Comparison of ENCODE assay signal across 1 cellular context in genomic region chr5:151157426-151158286, GRCh38.
TF ChIP-seq lines count a peak whose summit lies in the region.

Gene ANXA6 (minus strand): TSS chr5:151157779. CDS start chr5:151147901, 9,878 bp downstream.

TF ChIP-seq in HepG2, 621 proteins besides CTCF, POLR2A, EP300 and RAD21 (continued from another document and continues in another):
- TF ChIP-seq MLX (CRISPR knock-in tag; IDR thresholded peaks at IDR 0.05) (no peak), ZFYVE20 (CRISPR knock-in tag; IDR thresholded peaks at IDR 0.05; ENCODE audit: borderline replicate concordance, low read depth) (no peak), ZNF709 (CRISPR knock-in tag; IDR thresholded peaks at IDR 0.05) (no peak; the same call in 1 of the 2 replicates), NFYB (CRISPR knock-in tag; IDR thresholded peaks at IDR 0.05) (peak; percentile 81), ZKSCAN8 (CRISPR knock-in tag; IDR thresholded peaks at IDR 0.05; ENCODE audit: borderline replicate concordance) (no peak), DDIT3 (CRISPR knock-in tag; IDR thresholded peaks at IDR 0.05) (no peak), ZNF484 (CRISPR knock-in tag; IDR thresholded peaks at IDR 0.05; ENCODE audit: borderline replicate concordance, low read depth) (no peak), ZNF326 (CRISPR knock-in tag; IDR thresholded peaks at IDR 0.05; ENCODE audit: borderline replicate concordance) (no peak), ZNF747 (CRISPR knock-in tag; IDR thresholded peaks at IDR 0.05; ENCODE audit: borderline replicate concordance) (no peak), ZNF710 (CRISPR knock-in tag; IDR thresholded peaks at IDR 0.05; ENCODE audit: borderline replicate concordance) (peak; percentile 48; the same call in 1 of the 2 replicates), U2AF1 (optimal IDR thresholded peaks at IDR 0.05; ENCODE audit: low read depth, low read length) (no peak), SNAPC5 (CRISPR knock-in tag; IDR thresholded peaks at IDR 0.05; ENCODE audit: borderline replicate concordance) (no peak), SYNCRIP (IDR thresholded peaks at IDR 0.05; ENCODE audit: insufficient read depth, low read depth, low read length) (no peak), ZBTB4 (CRISPR knock-in tag; IDR thresholded peaks at IDR 0.05; ENCODE audit: borderline replicate concordance) (no peak; the same call in 1 of the 2 replicates), CCAR2 (optimal IDR thresholded peaks at IDR 0.05; ENCODE audit: low read depth, low read length) (no peak), ZNF557 (CRISPR knock-in tag; IDR thresholded peaks at IDR 0.05) (no peak), DNMT1 (CRISPR knock-in tag; IDR thresholded peaks at IDR 0.05) (no peak), MZF1 (CRISPR knock-in tag; IDR thresholded peaks at IDR 0.05; ENCODE audit: borderline replicate concordance) (no peak), PLRG1 (conservative IDR thresholded peaks at IDR 0.05) (no peak), ZNF574 (CRISPR knock-in tag; IDR thresholded peaks at IDR 0.05) (no peak; the same call in 1 of the 2 replicates), KIAA2018 (CRISPR knock-in tag; IDR thresholded peaks at IDR 0.05; ENCODE audit: borderline replicate concordance) (no peak), PREB (CRISPR knock-in tag; IDR thresholded peaks at IDR 0.05) (no peak), ADNP (CRISPR knock-in tag; IDR thresholded peaks at IDR 0.05) (no peak), ZNF350 (CRISPR knock-in tag; IDR thresholded peaks at IDR 0.05; ENCODE audit: borderline replicate concordance, low read depth) (0 out of 2 replicates have a peak, but pooled peaks have one; percentile 78), POLR2AphosphoS2 (IDR thresholded peaks at IDR 0.05; ENCODE audit: low read depth, low read length) (no peak), EZH2 (conservative IDR thresholded peaks at IDR 0.05; ENCODE audit: low read depth, low read length) (no peak), SMAD1 (CRISPR knock-in tag; IDR thresholded peaks at IDR 0.05; ENCODE audit: borderline replicate concordance, low read depth) (no peak), CENPX (CRISPR knock-in tag; IDR thresholded peaks at IDR 0.05) (no peak), TIGD3 (CRISPR knock-in tag; IDR thresholded peaks at IDR 0.05; ENCODE audit: borderline replicate concordance) (0 out of 2 replicates have a peak, but pooled peaks have one; percentile 66), TEAD2 (CRISPR knock-in tag; IDR thresholded peaks at IDR 0.05) (no peak), TRAFD1 (CRISPR knock-in tag; IDR thresholded peaks at IDR 0.05; ENCODE audit: borderline replicate concordance) (0 out of 2 replicates have a peak, but pooled peaks have one; percentile 39), ETS1 (CRISPR knock-in tag; IDR thresholded peaks at IDR 0.05) (no peak)
